ENCODE assay signal across 13 cellular contexts in the genomic region with DNA sequence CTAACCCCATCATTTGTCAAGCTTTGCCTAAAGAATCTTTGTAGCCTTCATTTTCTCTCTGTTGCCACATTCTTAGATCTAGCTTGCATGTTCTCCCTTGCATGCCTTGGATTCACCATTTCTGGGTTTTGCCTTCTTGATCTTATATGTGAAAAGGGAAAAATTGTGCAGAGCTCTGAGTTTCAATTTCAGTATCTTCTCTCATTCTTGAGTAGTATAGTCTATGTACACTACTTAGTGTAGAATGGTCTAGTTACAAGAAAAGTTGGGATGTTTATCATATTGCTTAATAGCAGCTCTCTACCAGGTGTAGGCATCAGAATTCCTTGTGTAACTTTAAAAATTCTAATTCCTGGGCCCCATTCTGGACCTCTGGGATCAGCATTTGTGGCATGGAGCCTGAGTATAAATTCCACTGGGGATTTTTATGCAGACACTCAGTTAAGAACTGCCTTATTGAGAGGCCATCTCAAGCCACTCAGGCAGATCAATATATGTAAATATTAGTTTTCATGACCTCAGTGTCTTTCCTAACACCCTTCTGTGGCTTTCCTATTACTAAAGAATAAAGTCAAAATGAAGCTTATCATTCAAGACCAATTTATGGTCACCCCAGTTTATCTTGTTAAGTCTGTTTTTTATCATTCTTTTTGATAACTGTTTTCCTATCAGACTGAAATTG. TPM values are rescaled to one million over a fixed set of nuclear protein-coding genes. Genes with fewer than 3 reads are reported as not detected.
A peak's percentile ranks its signal among the peaks of the same experiment; 100 is the strongest.
DNase-seq lines count a peak whose midpoint lies in the region; ATAC-seq and TF ChIP-seq lines count a peak whose summit lies in the region.
"Had no signal": no experiment of that assay in that cellular context is flagged by ENCODE, and none has a peak within 500 bp of the region (broad histone marks: within the 10 kb centered on the region; RNA-seq: fewer than 3 reads in every experiment).

No MANE protein-coding gene starts in this region.

- no peaks in the 10 kb centered on the region for H3K27me3 Mint-ChIP-seq in activated T-helper 1 cell treated with anti-CD3 and anti-CD28 coated beads, Interleukin-12 subunit alpha, Interleukin-12 subunit beta, Interleukin-2, Interleukin-4 antibody, amounts not matched to agents 30 ng/mL and 10 ng/mL and 1 ng/mL, durations not matched to agents 14 hours and 24 hours and 36 hours (ENCODE audit: insufficient read depth)
- H3K27me3 Mint-ChIP-seq: activated CD4-positive, alpha-beta memory T cell treated with anti-CD3 and anti-CD28 coated beads for 36 hours; CD4-positive, alpha-beta memory T cell had no signal

- intact Hi-C loops in activated T-helper 1 cell treated with anti-CD3 and anti-CD28 coated beads, Interleukin-12 subunit alpha, Interleukin-12 subunit beta, Interleukin-2, Interleukin-4 antibody, amounts not matched to agents 30 ng/mL and 10 ng/mL and 1 ng/mL, durations not matched to agents 14 hours and 24 hours and 36 hours (cut with micrococcal nuclease) = no loop called here

- peaks cover 31% of the 10 kb centered on the region for H3K4me1 Mint-ChIP-seq in activated T-helper 1 cell treated with anti-CD3 and anti-CD28 coated beads, Interleukin-12 subunit alpha, Interleukin-12 subunit beta, Interleukin-2, Interleukin-4 antibody, amounts not matched to agents 30 ng/mL and 10 ng/mL and 1 ng/mL, durations not matched to agents 14 hours and 24 hours and 36 hours (ENCODE audit: low read depth)

- H3K4me3 Mint-ChIP-seq in activated T-helper 1 cell treated with anti-CD3 and anti-CD28 coated beads, Interleukin-12 subunit alpha, Interleukin-12 subunit beta, Interleukin-2, Interleukin-4 antibody, amounts not matched to agents 30 ng/mL and 10 ng/mL and 1 ng/mL, durations not matched to agents 14 hours and 24 hours and 36 hours = no peak overlapping the region
- H3K4me3 Mint-ChIP-seq: activated CD4-positive, alpha-beta memory T cell treated with anti-CD3 and anti-CD28 coated beads for 36 hours; CD4-positive, alpha-beta memory T cell had no signal

- ATAC-seq in GM18867 (IDR thresholded peaks at IDR 0.05; ENCODE audit: unreplicated experiment) (peak; percentile 71), GM21515 (IDR thresholded peaks at IDR 0.05; ENCODE audit: unreplicated experiment) (peak; percentile 67), HG03066 (IDR thresholded peaks at IDR 0.05; ENCODE audit: low read depth, unreplicated experiment) (peak; percentile 55)

- no peaks in the 10 kb centered on the region for H3K36me3 Mint-ChIP-seq in activated T-helper 1 cell treated with anti-CD3 and anti-CD28 coated beads, Interleukin-12 subunit alpha, Interleukin-12 subunit beta, Interleukin-2, Interleukin-4 antibody, amounts not matched to agents 30 ng/mL and 10 ng/mL and 1 ng/mL, durations not matched to agents 14 hours and 24 hours and 36 hours (ENCODE audit: low read depth)
- H3K36me3 Mint-ChIP-seq: activated CD4-positive, alpha-beta memory T cell treated with anti-CD3 and anti-CD28 coated beads for 36 hours had no signal

- no peaks in the 10 kb centered on the region for H3K9me3 Mint-ChIP-seq in activated T-helper 1 cell treated with anti-CD3 and anti-CD28 coated beads, Interleukin-12 subunit alpha, Interleukin-12 subunit beta, Interleukin-2, Interleukin-4 antibody, amounts not matched to agents 30 ng/mL and 10 ng/mL and 1 ng/mL, durations not matched to agents 14 hours and 24 hours and 36 hours
- H3K9me3 Mint-ChIP-seq: activated CD4-positive, alpha-beta memory T cell treated with anti-CD3 and anti-CD28 coated beads for 36 hours; CD4-positive, alpha-beta memory T cell had no signal

- H3K27ac Mint-ChIP-seq in activated T-helper 1 cell treated with anti-CD3 and anti-CD28 coated beads, Interleukin-12 subunit alpha, Interleukin-12 subunit beta, Interleukin-2, Interleukin-4 antibody, amounts not matched to agents 30 ng/mL and 10 ng/mL and 1 ng/mL, durations not matched to agents 14 hours and 24 hours and 36 hours = peak overlapping the region; percentile 35
- H3K27ac Mint-ChIP-seq: activated CD4-positive, alpha-beta memory T cell treated with anti-CD3 and anti-CD28 coated beads for 36 hours had no signal

- no peak for DNase-seq in activated T-helper 1 cell treated with anti-CD3 and anti-CD28 coated beads, Interleukin-12 subunit alpha, Interleukin-12 subunit beta, Interleukin-2, Interleukin-4 antibody, amounts not matched to agents 30 ng/mL and 10 ng/mL and 1 ng/mL, durations not matched to agents 14 hours and 24 hours and 36 hours (ENCODE audit: low spot score)
- DNase-seq in germinal center (ENCODE audit: low spot score) = no peak
- no peak for DNase-seq in NCI-H510A treated with DMSO at 0.1 percent for 48 hours (lab: John Stamatoyannopoulos, UW)
- DNase-seq in GM10266 (ENCODE audit: extremely low spot score) = no peak
- DNase-seq in superior temporal gyrus (ENCODE audit: extremely low spot score) = no peak
- DNase-seq: activated CD4-positive, alpha-beta memory T cell treated with anti-CD3 and anti-CD28 coated beads for 36 hours; CD4-positive, alpha-beta memory T cell; mammary epithelial cell; NCI-H774; ovary had no signal

- no peak for TF ChIP-seq CTCF in GM10266 (IDR thresholded peaks at IDR 0.05; ENCODE audit: control insufficient read depth, insufficient read depth, low read depth, missing control alignments)

RNA-seq across cellular contexts. Expression of a gene that starts 23.4 kb away (rescaled TPM):
- total RNA-seq in activated T-helper 1 cell treated with anti-CD3 and anti-CD28 coated beads, Interleukin-12 subunit alpha, Interleukin-12 subunit beta, Interleukin-2, Interleukin-4 antibody, amounts not matched to agents 30 ng/mL and 10 ng/mL and 1 ng/mL, durations not matched to agents 14 hours and 24 hours and 36 hours = 25.3 and 29.2 TPM in 2 replicates

RNA-seq across cellular contexts. Expression of a gene that starts 23.7 kb away (rescaled TPM):
- total RNA-seq in activated T-helper 1 cell treated with anti-CD3 and anti-CD28 coated beads, Interleukin-12 subunit alpha, Interleukin-12 subunit beta, Interleukin-2, Interleukin-4 antibody, amounts not matched to agents 30 ng/mL and 10 ng/mL and 1 ng/mL, durations not matched to agents 14 hours and 24 hours and 36 hours = 24.3 and 25.6 TPM in 2 replicates
